In the genomic region with DNA sequence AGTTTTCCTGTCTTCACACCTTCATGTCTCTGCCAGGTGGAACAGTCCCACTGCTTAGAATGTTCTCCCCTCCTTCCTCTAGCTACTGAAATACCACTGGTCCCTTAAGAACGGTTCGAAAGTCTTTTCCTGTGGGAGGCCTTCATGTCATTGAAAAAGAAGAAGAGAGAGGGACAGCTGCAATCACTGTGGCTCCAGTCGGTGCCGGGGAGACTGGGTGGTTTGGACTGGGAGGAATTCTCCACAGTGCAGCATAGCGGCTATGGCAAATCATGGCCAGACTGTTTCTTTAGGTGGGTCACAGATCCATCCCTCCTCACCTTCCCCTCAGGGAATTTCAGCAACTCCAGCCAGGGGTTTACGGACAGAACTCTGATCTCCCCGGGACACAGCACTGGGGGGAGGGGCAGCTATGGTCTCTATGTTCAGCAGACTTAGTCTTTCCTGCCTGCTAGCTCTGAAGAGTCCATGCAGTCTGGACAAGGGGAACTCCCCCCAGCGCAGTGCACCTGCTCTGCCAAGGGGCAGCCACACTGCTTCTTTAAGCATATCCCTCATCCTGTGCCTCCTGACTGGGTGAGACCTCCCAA, we compare ENCODE assay signal across 18 cellular contexts.
"Had no signal": no experiment of that assay in that cellular context is flagged by ENCODE, and none has a peak within 500 bp of the region (broad histone marks: within the 10 kb centered on the region; RNA-seq: fewer than 3 reads in every experiment).

No MANE protein-coding gene starts in this region.

- H3K4me3 ChIP-seq: coronary artery, pancreas, thoracic aorta, transverse colon had no signal

- H3K36me3 Mint-ChIP-seq: natural killer cell had no signal

- H3K27ac ChIP-seq: coronary artery, foreskin keratinocyte, pancreas, thoracic aorta, transverse colon had no signal

- DNase-seq: effector CD4-positive, alpha-beta T cell; endodermal cell; erythroblast; foreskin keratinocyte; left colon; mammary epithelial cell; natural killer cell; occipital lobe; pancreas; right cardiac atrium; stimulated activated CD4-positive, alpha-beta T cell treated with anti-CD3 and anti-CD28 coated beads, Interleukin-4, amount 100 ng/mL, for 24 hours; stimulated activated naive CD8-positive, alpha-beta T cell treated with anti-CD3 and anti-CD28 coated beads, Interleukin-15, amount 100 ng/mL, for 72 hours; substantia nigra; transverse colon had no signal

- H3K27me3 ChIP-seq: foreskin keratinocyte, pancreas, transverse colon had no signal

- H3K36me3 ChIP-seq: pancreas, thoracic aorta, transverse colon had no signal

- H3K9me3 Mint-ChIP-seq: natural killer cell; stimulated activated memory B cell treated with anti-CD40 and anti-IgM and Interleukin-4, amounts not matched to agents 10 μg/mL and 1 μg/mL and 100 μg/mL, for 72 hours; stimulated activated naive CD8-positive, alpha-beta T cell treated with anti-CD3 and anti-CD28 coated beads, Interleukin-15, amount 100 ng/mL, for 72 hours had no signal

- ATAC-seq: foreskin keratinocyte; left colon; natural killer cell; pancreas; right cardiac atrium; stimulated activated memory B cell treated with anti-CD40 and anti-IgM and Interleukin-4, amounts not matched to agents 10 μg/mL and 1 μg/mL and 100 μg/mL, for 72 hours; stimulated activated naive CD8-positive, alpha-beta T cell treated with anti-CD3 and anti-CD28 coated beads, Interleukin-15, amount 100 ng/mL, for 72 hours had no signal

- H3K27ac Mint-ChIP-seq: endodermal cell; natural killer cell; progenitor cell of endocrine pancreas; stimulated activated memory B cell treated with anti-CD40 and anti-IgM and Interleukin-4, amounts not matched to agents 10 μg/mL and 1 μg/mL and 100 μg/mL, for 72 hours; stimulated activated naive CD8-positive, alpha-beta T cell treated with anti-CD3 and anti-CD28 coated beads, Interleukin-15, amount 100 ng/mL, for 72 hours had no signal

- H3K27me3 Mint-ChIP-seq: progenitor cell of endocrine pancreas; stimulated activated memory B cell treated with anti-CD40 and anti-IgM and Interleukin-4, amounts not matched to agents 10 μg/mL and 1 μg/mL and 100 μg/mL, for 72 hours; stimulated activated naive CD8-positive, alpha-beta T cell treated with anti-CD3 and anti-CD28 coated beads, Interleukin-15, amount 100 ng/mL, for 72 hours had no signal

- H3K4me1 ChIP-seq: foreskin keratinocyte, pancreas, transverse colon had no signal

- H3K4me3 Mint-ChIP-seq: endodermal cell; natural killer cell; stimulated activated memory B cell treated with anti-CD40 and anti-IgM and Interleukin-4, amounts not matched to agents 10 μg/mL and 1 μg/mL and 100 μg/mL, for 72 hours; stimulated activated naive CD8-positive, alpha-beta T cell treated with anti-CD3 and anti-CD28 coated beads, Interleukin-15, amount 100 ng/mL, for 72 hours had no signal

- H3K9me3 ChIP-seq: pancreas, thoracic aorta had no signal
